1 cellular context compared by ENCODE assay signal in the genomic region with DNA sequence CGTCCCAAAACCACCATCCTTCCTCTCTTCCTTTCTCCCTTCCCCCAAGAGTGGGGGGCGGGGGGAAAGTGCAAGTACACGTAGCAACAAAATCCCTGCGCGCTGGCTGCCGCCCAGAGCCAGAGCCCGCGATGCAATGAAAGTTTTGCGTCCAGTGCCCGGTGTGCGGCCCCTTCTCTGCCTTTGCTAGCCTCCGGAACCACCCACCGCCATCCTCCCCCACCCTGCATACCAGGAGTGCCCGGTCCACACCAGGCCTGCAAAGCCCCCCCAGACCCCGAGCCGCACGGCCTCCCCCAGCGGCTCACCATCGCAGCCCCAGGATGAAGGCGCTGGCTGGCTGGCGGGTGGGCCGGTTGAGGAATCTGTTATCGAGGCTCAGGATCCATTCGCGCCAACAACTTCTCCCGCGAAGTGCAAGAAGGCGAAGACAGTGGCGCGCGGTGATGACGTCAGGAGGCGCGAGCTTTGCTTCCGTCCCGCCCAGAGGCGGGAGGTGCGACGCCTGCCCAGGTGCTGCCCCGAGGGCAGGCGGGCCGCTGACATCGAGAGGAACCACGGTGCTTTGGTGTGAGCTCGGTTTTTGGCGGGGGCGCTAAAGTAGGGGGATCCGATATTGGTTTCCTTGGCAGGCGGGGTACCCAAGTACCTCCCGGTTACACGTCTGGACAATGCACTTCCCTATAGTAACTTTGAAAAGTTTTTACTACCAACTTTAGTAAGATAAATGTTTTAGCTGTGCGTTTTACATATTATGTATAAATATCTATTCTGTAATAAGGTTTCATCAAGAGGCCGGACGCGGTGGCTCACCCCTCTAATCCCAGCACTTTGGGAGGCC.
TF ChIP-seq lines count a peak whose summit lies in the region.

A gene with protein sequence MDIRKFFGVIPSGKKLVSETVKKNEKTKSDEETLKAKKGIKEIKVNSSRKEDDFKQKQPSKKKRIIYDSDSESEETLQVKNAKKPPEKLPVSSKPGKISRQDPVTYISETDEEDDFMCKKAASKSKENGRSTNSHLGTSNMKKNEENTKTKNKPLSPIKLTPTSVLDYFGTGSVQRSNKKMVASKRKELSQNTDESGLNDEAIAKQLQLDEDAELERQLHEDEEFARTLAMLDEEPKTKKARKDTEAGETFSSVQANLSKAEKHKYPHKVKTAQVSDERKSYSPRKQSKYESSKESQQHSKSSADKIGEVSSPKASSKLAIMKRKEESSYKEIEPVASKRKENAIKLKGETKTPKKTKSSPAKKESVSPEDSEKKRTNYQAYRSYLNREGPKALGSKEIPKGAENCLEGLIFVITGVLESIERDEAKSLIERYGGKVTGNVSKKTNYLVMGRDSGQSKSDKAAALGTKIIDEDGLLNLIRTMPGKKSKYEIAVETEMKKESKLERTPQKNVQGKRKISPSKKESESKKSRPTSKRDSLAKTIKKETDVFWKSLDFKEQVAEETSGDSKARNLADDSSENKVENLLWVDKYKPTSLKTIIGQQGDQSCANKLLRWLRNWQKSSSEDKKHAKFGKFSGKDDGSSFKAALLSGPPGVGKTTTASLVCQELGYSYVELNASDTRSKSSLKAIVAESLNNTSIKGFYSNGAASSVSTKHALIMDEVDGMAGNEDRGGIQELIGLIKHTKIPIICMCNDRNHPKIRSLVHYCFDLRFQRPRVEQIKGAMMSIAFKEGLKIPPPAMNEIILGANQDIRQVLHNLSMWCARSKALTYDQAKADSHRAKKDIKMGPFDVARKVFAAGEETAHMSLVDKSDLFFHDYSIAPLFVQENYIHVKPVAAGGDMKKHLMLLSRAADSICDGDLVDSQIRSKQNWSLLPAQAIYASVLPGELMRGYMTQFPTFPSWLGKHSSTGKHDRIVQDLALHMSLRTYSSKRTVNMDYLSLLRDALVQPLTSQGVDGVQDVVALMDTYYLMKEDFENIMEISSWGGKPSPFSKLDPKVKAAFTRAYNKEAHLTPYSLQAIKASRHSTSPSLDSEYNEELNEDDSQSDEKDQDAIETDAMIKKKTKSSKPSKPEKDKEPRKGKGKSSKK (minus strand): TSS at position 432 of the 841 bp plus-strand sequence. CDS start 121 bp downstream, at position 311.

TF ChIP-seq in HepG2, 621 proteins besides CTCF, POLR2A, EP300 and RAD21 (continued from another document and continues in another):
- TF ChIP-seq, protein P1, sequence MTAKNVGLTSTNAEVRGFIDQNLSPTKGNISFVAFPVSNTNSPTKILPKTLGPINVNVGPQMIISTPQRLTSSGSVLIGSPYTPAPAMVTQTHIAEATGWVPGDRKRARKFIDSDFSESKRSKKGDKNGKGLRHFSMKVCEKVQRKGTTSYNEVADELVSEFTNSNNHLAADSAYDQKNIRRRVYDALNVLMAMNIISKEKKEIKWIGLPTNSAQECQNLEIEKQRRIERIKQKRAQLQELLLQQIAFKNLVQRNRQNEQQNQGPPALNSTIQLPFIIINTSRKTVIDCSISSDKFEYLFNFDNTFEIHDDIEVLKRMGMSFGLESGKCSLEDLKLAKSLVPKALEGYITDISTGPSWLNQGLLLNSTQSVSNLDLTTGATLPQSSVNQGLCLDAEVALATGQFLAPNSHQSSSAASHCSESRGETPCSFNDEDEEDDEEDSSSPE (CRISPR knock-in tag; IDR thresholded peaks at IDR 0.05) = peak; percentile 100
- TF ChIP-seq, protein P2, sequence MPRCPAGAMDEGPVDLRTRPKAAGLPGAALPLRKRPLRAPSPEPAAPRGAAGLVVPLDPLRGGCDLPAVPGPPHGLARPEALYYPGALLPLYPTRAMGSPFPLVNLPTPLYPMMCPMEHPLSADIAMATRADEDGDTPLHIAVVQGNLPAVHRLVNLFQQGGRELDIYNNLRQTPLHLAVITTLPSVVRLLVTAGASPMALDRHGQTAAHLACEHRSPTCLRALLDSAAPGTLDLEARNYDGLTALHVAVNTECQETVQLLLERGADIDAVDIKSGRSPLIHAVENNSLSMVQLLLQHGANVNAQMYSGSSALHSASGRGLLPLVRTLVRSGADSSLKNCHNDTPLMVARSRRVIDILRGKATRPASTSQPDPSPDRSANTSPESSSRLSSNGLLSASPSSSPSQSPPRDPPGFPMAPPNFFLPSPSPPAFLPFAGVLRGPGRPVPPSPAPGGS (CRISPR knock-in tag; IDR thresholded peaks at IDR 0.05) = peak; percentile 99
- TF ChIP-seq, protein P3, sequence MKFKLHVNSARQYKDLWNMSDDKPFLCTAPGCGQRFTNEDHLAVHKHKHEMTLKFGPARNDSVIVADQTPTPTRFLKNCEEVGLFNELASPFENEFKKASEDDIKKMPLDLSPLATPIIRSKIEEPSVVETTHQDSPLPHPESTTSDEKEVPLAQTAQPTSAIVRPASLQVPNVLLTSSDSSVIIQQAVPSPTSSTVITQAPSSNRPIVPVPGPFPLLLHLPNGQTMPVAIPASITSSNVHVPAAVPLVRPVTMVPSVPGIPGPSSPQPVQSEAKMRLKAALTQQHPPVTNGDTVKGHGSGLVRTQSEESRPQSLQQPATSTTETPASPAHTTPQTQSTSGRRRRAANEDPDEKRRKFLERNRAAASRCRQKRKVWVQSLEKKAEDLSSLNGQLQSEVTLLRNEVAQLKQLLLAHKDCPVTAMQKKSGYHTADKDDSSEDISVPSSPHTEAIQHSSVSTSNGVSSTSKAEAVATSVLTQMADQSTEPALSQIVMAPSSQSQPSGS (CRISPR knock-in tag; IDR thresholded peaks at IDR 0.05) = peak; percentile 90
- TF ChIP-seq, protein P4, sequence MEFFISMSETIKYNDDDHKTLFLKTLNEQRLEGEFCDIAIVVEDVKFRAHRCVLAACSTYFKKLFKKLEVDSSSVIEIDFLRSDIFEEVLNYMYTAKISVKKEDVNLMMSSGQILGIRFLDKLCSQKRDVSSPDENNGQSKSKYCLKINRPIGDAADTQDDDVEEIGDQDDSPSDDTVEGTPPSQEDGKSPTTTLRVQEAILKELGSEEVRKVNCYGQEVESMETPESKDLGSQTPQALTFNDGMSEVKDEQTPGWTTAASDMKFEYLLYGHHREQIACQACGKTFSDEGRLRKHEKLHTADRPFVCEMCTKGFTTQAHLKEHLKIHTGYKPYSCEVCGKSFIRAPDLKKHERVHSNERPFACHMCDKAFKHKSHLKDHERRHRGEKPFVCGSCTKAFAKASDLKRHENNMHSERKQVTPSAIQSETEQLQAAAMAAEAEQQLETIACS (CRISPR knock-in tag; IDR thresholded peaks at IDR 0.05) = peak; percentile 66; the same call in 1 of the 2 replicates
- no peak for TF ChIP-seq SRSF9 (IDR thresholded peaks at IDR 0.05; ENCODE audit: borderline replicate concordance, insufficient read depth, low read depth, low read length, poor library complexity, severe bottlenecking)
- TF ChIP-seq ZNF780A (CRISPR knock-in tag; IDR thresholded peaks at IDR 0.05) = peak; percentile 93
- TF ChIP-seq, protein P5, sequence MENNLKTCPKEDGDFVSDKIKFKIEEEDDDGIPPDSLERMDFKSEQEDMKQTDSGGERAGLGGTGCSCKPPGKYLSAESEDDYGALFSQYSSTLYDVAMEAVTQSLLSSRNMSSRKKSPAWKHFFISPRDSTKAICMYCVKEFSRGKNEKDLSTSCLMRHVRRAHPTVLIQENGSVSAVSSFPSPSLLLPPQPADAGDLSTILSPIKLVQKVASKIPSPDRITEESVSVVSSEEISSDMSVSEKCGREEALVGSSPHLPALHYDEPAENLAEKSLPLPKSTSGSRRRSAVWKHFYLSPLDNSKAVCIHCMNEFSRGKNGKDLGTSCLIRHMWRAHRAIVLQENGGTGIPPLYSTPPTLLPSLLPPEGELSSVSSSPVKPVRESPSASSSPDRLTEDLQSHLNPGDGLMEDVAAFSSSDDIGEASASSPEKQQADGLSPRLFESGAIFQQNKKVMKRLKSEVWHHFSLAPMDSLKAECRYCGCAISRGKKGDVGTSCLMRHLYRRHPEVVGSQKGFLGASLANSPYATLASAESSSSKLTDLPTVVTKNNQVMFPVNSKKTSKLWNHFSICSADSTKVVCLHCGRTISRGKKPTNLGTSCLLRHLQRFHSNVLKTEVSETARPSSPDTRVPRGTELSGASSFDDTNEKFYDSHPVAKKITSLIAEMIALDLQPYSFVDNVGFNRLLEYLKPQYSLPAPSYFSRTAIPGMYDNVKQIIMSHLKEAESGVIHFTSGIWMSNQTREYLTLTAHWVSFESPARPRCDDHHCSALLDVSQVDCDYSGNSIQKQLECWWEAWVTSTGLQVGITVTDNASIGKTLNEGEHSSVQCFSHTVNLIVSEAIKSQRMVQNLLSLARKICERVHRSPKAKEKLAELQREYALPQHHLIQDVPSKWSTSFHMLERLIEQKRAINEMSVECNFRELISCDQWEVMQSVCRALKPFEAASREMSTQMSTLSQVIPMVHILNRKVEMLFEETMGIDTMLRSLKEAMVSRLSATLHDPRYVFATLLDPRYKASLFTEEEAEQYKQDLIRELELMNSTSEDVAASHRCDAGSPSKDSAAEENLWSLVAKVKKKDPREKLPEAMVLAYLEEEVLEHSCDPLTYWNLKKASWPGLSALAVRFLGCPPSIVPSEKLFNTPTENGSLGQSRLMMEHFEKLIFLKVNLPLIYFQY (CRISPR knock-in tag; IDR thresholded peaks at IDR 0.05; ENCODE audit: borderline replicate concordance) = peak; percentile 74; the same call in 1 of the 2 replicates
- TF ChIP-seq, protein P6, sequence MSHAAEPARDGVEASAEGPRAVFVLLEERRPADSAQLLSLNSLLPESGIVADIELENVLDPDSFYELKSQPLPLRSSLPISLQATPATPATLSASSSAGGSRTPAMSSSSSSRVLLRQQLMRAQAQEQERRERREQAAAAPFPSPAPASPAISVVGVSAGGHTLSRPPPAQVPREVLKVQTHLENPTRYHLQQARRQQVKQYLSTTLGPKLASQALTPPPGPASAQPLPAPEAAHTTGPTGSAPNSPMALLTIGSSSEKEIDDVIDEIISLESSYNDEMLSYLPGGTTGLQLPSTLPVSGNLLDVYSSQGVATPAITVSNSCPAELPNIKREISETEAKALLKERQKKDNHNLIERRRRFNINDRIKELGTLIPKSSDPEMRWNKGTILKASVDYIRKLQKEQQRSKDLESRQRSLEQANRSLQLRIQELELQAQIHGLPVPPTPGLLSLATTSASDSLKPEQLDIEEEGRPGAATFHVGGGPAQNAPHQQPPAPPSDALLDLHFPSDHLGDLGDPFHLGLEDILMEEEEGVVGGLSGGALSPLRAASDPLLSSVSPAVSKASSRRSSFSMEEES (CRISPR knock-in tag; IDR thresholded peaks at IDR 0.05) = peak; percentile 87
- peak; percentile 95 for TF ChIP-seq ZMYM2 (CRISPR knock-in tag; IDR thresholded peaks at IDR 0.05)
- TF ChIP-seq ATRX (CRISPR knock-in tag; IDR thresholded peaks at IDR 0.05; ENCODE audit: borderline replicate concordance) = no peak
- no peak for TF ChIP-seq EZH2 (conservative IDR thresholded peaks at IDR 0.05; ENCODE audit: low read depth, low read length)
- TF ChIP-seq, protein P7, sequence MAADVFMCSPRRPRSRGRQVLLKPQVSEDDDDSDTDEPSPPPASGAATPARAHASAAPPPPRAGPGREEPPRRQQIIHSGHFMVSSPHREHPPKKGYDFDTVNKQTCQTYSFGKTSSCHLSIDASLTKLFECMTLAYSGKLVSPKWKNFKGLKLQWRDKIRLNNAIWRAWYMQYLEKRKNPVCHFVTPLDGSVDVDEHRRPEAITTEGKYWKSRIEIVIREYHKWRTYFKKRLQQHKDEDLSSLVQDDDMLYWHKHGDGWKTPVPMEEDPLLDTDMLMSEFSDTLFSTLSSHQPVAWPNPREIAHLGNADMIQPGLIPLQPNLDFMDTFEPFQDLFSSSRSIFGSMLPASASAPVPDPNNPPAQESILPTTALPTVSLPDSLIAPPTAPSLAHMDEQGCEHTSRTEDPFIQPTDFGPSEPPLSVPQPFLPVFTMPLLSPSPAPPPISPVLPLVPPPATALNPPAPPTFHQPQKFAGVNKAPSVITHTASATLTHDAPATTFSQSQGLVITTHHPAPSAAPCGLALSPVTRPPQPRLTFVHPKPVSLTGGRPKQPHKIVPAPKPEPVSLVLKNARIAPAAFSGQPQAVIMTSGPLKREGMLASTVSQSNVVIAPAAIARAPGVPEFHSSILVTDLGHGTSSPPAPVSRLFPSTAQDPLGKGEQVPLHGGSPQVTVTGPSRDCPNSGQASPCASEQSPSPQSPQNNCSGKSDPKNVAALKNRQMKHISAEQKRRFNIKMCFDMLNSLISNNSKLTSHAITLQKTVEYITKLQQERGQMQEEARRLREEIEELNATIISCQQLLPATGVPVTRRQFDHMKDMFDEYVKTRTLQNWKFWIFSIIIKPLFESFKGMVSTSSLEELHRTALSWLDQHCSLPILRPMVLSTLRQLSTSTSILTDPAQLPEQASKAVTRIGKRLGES (CRISPR knock-in tag; IDR thresholded peaks at IDR 0.05; ENCODE audit: borderline replicate concordance) = peak; percentile 88; the same call in 1 of the 2 replicates
- TF ChIP-seq MAFK (conservative IDR thresholded peaks at IDR 0.05 in 1 of 2, IDR thresholded peaks at IDR 0.05 in 1 of 2; ENCODE audit: low read length in 2 of 2) = no peak
- TF ChIP-seq HOXA7 (CRISPR knock-in tag; IDR thresholded peaks at IDR 0.05) = peak; percentile 89; the same call in 1 of the 2 replicates
- peak; percentile 92 for TF ChIP-seq NFKBIZ (CRISPR knock-in tag; IDR thresholded peaks at IDR 0.05)
- TF ChIP-seq ZNF232 (CRISPR knock-in tag; IDR thresholded peaks at IDR 0.05; ENCODE audit: borderline replicate concordance) = peak; percentile 96
- TF ChIP-seq SATB2 (CRISPR knock-in tag; IDR thresholded peaks at IDR 0.05) = peak; percentile 91
- TF ChIP-seq, protein P8, sequence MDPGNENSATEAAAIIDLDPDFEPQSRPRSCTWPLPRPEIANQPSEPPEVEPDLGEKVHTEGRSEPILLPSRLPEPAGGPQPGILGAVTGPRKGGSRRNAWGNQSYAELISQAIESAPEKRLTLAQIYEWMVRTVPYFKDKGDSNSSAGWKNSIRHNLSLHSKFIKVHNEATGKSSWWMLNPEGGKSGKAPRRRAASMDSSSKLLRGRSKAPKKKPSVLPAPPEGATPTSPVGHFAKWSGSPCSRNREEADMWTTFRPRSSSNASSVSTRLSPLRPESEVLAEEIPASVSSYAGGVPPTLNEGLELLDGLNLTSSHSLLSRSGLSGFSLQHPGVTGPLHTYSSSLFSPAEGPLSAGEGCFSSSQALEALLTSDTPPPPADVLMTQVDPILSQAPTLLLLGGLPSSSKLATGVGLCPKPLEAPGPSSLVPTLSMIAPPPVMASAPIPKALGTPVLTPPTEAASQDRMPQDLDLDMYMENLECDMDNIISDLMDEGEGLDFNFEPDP (CRISPR knock-in tag; conservative IDR thresholded peaks at IDR 0.05) = peak; percentile 100
- TF ChIP-seq, protein P9, sequence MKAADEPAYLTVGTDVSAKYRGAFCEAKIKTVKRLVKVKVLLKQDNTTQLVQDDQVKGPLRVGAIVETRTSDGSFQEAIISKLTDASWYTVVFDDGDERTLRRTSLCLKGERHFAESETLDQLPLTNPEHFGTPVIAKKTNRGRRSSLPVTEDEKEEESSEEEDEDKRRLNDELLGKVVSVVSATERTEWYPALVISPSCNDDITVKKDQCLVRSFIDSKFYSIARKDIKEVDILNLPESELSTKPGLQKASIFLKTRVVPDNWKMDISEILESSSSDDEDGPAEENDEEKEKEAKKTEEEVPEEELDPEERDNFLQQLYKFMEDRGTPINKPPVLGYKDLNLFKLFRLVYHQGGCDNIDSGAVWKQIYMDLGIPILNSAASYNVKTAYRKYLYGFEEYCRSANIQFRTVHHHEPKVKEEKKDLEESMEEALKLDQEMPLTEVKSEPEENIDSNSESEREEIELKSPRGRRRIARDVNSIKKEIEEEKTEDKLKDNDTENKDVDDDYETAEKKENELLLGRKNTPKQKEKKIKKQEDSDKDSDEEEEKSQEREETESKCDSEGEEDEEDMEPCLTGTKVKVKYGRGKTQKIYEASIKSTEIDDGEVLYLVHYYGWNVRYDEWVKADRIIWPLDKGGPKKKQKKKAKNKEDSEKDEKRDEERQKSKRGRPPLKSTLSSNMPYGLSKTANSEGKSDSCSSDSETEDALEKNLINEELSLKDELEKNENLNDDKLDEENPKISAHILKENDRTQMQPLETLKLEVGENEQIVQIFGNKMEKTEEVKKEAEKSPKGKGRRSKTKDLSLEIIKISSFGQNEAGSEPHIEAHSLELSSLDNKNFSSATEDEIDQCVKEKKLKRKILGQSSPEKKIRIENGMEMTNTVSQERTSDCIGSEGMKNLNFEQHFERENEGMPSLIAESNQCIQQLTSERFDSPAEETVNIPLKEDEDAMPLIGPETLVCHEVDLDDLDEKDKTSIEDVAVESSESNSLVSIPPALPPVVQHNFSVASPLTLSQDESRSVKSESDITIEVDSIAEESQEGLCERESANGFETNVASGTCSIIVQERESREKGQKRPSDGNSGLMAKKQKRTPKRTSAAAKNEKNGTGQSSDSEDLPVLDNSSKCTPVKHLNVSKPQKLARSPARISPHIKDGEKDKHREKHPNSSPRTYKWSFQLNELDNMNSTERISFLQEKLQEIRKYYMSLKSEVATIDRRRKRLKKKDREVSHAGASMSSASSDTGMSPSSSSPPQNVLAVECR (CRISPR knock-in tag; IDR thresholded peaks at IDR 0.05; ENCODE audit: borderline replicate concordance) = peak; percentile 97
